Comparison of ENCODE assay signal across 8 cellular contexts in genomic region chr11:90223248-90223585, GRCh38. TPM values are rescaled to one million over a fixed set of nuclear protein-coding genes. Genes with fewer than 3 reads are reported as not detected.
DNase-seq lines count a peak whose midpoint lies in the region; ATAC-seq and TF ChIP-seq lines count a peak whose summit lies in the region.

No MANE protein-coding gene starts in this region.

- H3K4me1 ChIP-seq in ascending aorta, result peaks cover 3 to 11% of the 10 kb centered on the region in 2 donors
- peaks cover 15 to 42% of the 10 kb centered on the region in 2 donors for H3K4me1 ChIP-seq in thoracic aorta (ENCODE audit: control insufficient read depth in 1 of 2, low read depth in 2 of 2)

- no peak for TF ChIP-seq CTCF in ascending aorta (IDR thresholded peaks at IDR 0.05)
- TF ChIP-seq CTCF in thoracic aorta (IDR thresholded peaks at IDR 0.05), result no peak

- H3K4me3 ChIP-seq in ascending aorta (peak overlapping the region; percentile 81 to 96), thoracic aorta (peak overlapping the region; percentile 77)

- no peaks in the 10 kb centered on the region for H3K9me3 ChIP-seq in ascending aorta
- no peaks in the 10 kb centered on the region for H3K9me3 ChIP-seq in thoracic aorta

- H3K36me3 ChIP-seq in ascending aorta (no peaks in the 10 kb centered on the region), thoracic aorta (no peaks in the 10 kb centered on the region)

- DNase-seq in ascending aorta (ENCODE audit: low spot score in 2 of 2), result no peak
- DNase-seq in left lobe of liver (ENCODE audit: low spot score), result no peak
- DNase-seq in thoracic aorta (ENCODE audit: low spot score), result no peak
- DNase-seq in G401 (ENCODE audit: low spot score), result no peak
- no peak for DNase-seq in NCI-H69 (lab: John Stamatoyannopoulos, UW)
- DNase-seq in NCI-H1092 (lab: John Stamatoyannopoulos, UW), result no peak

- H3K27ac ChIP-seq in ascending aorta, result peak overlapping the region; percentile 91 to 95
- H3K27ac ChIP-seq in thoracic aorta, result peak overlapping the region; percentile 90

- no peaks in the 10 kb centered on the region for H3K27me3 ChIP-seq in ascending aorta
- H3K27me3 ChIP-seq in thoracic aorta (replicated peaks; ENCODE audit: insufficient read depth), result no peaks in the 10 kb centered on the region

- peak; percentile 52 for ATAC-seq in GM19023 (IDR thresholded peaks at IDR 0.05; ENCODE audit: unreplicated experiment)
- peak; percentile 43 for ATAC-seq in HG03064 (IDR thresholded peaks at IDR 0.05; ENCODE audit: low read depth, unreplicated experiment)
- peak; percentile 72 for ATAC-seq in left lobe of liver
- ATAC-seq in thoracic aorta (ENCODE audit: insufficient number of reproducible peaks, low FRiP score, low read depth), result no peak

- intact Hi-C loops in ascending aorta (cut with DNase I), result no loop called here

- in situ Hi-C loops in G401 (cut with HindIII; ENCODE audit: low sequenced_read_pairs), result no loop called here

RNA-seq across cellular contexts. Expression of gene CHORDC1, which starts 0.4 kb away (rescaled TPM):
- total RNA-seq in ascending aorta (15.1 TPM), left lobe of liver (11.5 TPM), thoracic aorta (100 to 1,000 TPM in 1 of 2 donors, 10 to 100 TPM in 1; 46.4 to 101 TPM)
- 48.9 and 91.7 TPM in 2 replicates for total RNA-seq in G401 (2014; rRNA removed; shearing (Covaris generic))
